In genomic region chr14:105490572-105491365, GRCh38 we compare ENCODE assay signal across 8 cellular contexts. TPM values are rescaled to one million over a fixed set of nuclear protein-coding genes. Genes with fewer than 3 reads are reported as not detected.
A peak's percentile ranks its signal among the peaks of the same experiment; 100 is the strongest.
DNase-seq lines count a peak whose midpoint lies in the region; TF ChIP-seq lines count a peak whose summit lies in the region.

A gene with protein sequence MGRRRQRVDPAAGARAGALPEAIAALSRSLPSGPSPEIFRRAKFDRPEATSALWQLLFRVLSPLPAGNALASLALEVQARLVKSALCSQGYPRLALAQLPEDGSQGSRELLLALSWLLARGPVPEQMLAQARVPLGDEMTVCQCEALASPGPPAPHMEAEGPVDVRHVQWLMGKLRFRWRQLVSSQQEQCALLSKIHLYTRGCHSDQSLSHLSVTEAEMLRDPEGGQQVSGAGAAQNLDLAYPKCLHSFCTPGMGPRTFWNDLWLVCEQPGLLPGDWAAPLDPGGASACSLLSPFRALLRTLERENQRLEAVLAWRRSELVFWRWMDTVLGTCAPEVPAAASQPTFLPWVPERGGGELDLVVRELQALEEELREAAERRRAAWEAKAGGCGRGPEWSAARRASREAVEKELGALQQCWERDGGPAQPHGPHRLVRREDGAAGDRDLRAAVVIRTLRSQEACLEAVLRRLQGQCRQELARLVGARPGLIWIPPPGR (plus strand): TSS chr14:105491246. CDS start chr14:105491376, 130 bp downstream.

- CTCF ChIA-PET in activated naive CD4-positive, alpha-beta T cell treated with anti-CD3 and anti-CD28 coated beads for 36 hours (lab: Charles Lee), result interaction anchor here (0.8 to 2.8 kb wide), 11 partner anchors 10 to 122 kb away, joined by 3 to 44 read pairs (median 6); no protein-coding TSS in a partner anchor

- no peaks in the 10 kb centered on the region for H3K36me3 Mint-ChIP-seq in HFFc6 (ENCODE audit: low read depth)
- peaks cover 4% of the 10 kb centered on the region for H3K36me3 Mint-ChIP-seq in activated naive CD4-positive, alpha-beta T cell treated with anti-CD3 and anti-CD28 coated beads for 36 hours (ENCODE audit: low read depth)

- H3K36me3 ChIP-seq in neuron (ENCODE audit: insufficient read depth, low read length) (no peaks in the 10 kb centered on the region), subcutaneous abdominal adipose tissue (ENCODE audit: control insufficient read depth in 5 of 5, insufficient read depth in 5 of 5, low read length in 5 of 5) (peaks cover 0 to 18% (median 9%) of the 10 kb centered on the region in 5 donors)

- peak within 1 kb of the TSS; percentile 87 for H3K4me3 Mint-ChIP-seq in HFFc6
- H3K4me3 Mint-ChIP-seq in activated naive CD4-positive, alpha-beta T cell treated with anti-CD3 and anti-CD28 coated beads for 36 hours, result peak within 1 kb of the TSS; percentile 83

- H3K4me3 ChIP-seq in GM08714 (ENCODE audit: low read length) (peak within 1 kb of the TSS; percentile 92), neuron (ENCODE audit: low read length) (peak within 1 kb of the TSS; percentile 60), subcutaneous abdominal adipose tissue (ENCODE audit: low read depth in 1 of 5, low read length in 5 of 5) (peak within 1 kb of the TSS in 4 of 5 donors; percentile 67 to 84 (median 77))

- peak within 1 kb of the TSS; percentile 86 for H2AFZ ChIP-seq in neuron (ENCODE audit: low read depth, low read length)

- TF ChIP-seq CTCF in HFFc6 (IDR thresholded peaks at IDR 0.05), result peak; percentile 87

- peak within 1 kb of the TSS in 4 of 5 donors; percentile 55 to 72 (median 67) for H3K9ac ChIP-seq in subcutaneous abdominal adipose tissue (ENCODE audit: low read length in 5 of 5)

- H3K4me1 ChIP-seq in neuron (ENCODE audit: insufficient read depth, low read length) (peaks cover 24% of the 10 kb centered on the region), subcutaneous abdominal adipose tissue (ENCODE audit: control insufficient read depth in 5 of 5, insufficient read depth in 5 of 5, low read length in 5 of 5) (peaks cover 2 to 56% (median 47%) of the 10 kb centered on the region in 5 donors)

- H3K27me3 ChIP-seq in neuron (ENCODE audit: insufficient read depth, low read length), result no peaks in the 10 kb centered on the region
- H3K27me3 ChIP-seq in subcutaneous abdominal adipose tissue (ENCODE audit: control insufficient read depth in 5 of 5, insufficient read depth in 4 of 5, low read length in 5 of 5), result peaks cover 0 to 3% (median 0%) of the 10 kb centered on the region in 5 donors

- H3K9me3 Mint-ChIP-seq in HFFc6, result no peaks in the 10 kb centered on the region
- no peaks in the 10 kb centered on the region for H3K9me3 Mint-ChIP-seq in activated naive CD4-positive, alpha-beta T cell treated with anti-CD3 and anti-CD28 coated beads for 36 hours

- peak within 1 kb of the TSS; percentile 57 for H3K27ac ChIP-seq in subcutaneous abdominal adipose tissue (ENCODE audit: low read depth, low read length)

- DNase-seq in HFFc6, result peak; percentile 100
- DNase-seq in NAMALWA (ENCODE audit: low spot score), result peak; percentile 99
- peak; percentile 99 for DNase-seq in SK-N-DZ (ENCODE audit: low spot score)
- DNase-seq in activated naive CD4-positive, alpha-beta T cell treated with anti-CD3 and anti-CD28 coated beads for 36 hours, result peak; percentile 100
- DNase-seq in foreskin melanocyte, result peak; percentile 100

- peaks cover 7% of the 10 kb centered on the region for H3K27me3 Mint-ChIP-seq in HFFc6 (ENCODE audit: insufficient read depth)
- H3K27me3 Mint-ChIP-seq in activated naive CD4-positive, alpha-beta T cell treated with anti-CD3 and anti-CD28 coated beads for 36 hours (ENCODE audit: low read depth), result no peaks in the 10 kb centered on the region

- intact Hi-C loops in activated naive CD4-positive, alpha-beta T cell treated with anti-CD3 and anti-CD28 coated beads for 36 hours (cut with micrococcal nuclease), result loop anchor here (1.0 to 10.0 kb wide), 15 partner anchors 9 to 738 kb away; partner anchors contain the start of genes BRF1, CDCA4, CLBA1 and GPR132

- H3K9me3 ChIP-seq in neuron (ENCODE audit: low read length), result no peaks in the 10 kb centered on the region
- H3K9me3 ChIP-seq in subcutaneous abdominal adipose tissue (ENCODE audit: control insufficient read depth in 5 of 5, low read length in 5 of 5), result no peaks in the 10 kb centered on the region

- peak within 1 kb of the TSS; percentile 89 for H3K27ac Mint-ChIP-seq in HFFc6
- H3K27ac Mint-ChIP-seq in activated naive CD4-positive, alpha-beta T cell treated with anti-CD3 and anti-CD28 coated beads for 36 hours, result peak within 1 kb of the TSS; percentile 85

- H3K4me1 Mint-ChIP-seq in HFFc6 (ENCODE audit: low read depth), result peaks cover 11% of the 10 kb centered on the region
- peaks cover 31% of the 10 kb centered on the region for H3K4me1 Mint-ChIP-seq in activated naive CD4-positive, alpha-beta T cell treated with anti-CD3 and anti-CD28 coated beads for 36 hours (ENCODE audit: low read depth)

RNA-seq across cellular contexts. Expression of the gene that starts here (rescaled TPM):
- 10 to 100 TPM in 5 of 6 experiments, 1 to 10 TPM in 1; 9.1 to 12.9 (median 12.7) TPM for total RNA-seq in HFFc6 (2021; fragmentation: NEBNext Ultra II Directional; extraction: Animal tissue kit (Norgen Biotek cat#: 25700))
- polyA plus RNA-seq in SK-N-DZ (2014; cell fraction: cytosol; rRNA removed), result 20.8 and 25.6 TPM in 2 replicates
- 52.0 and 85.2 TPM in 2 replicates for polyA plus RNA-seq in SK-N-DZ (2014; cell fraction: nucleus; rRNA removed)
- total RNA-seq in activated naive CD4-positive, alpha-beta T cell treated with anti-CD3 and anti-CD28 coated beads for 36 hours, result 10 to 100 TPM; 27.8 to 28.6 TPM

Comparison
In these comparisons a context has a peak if more than half of its experiments do, and no peak if none do; other contexts are left out.
1. Peak in every context shown above with its lines: DNase-seq, H3K4me3 ChIP-seq and H3K27ac ChIP-seq.